13 cellular contexts compared by ENCODE assay signal in the genomic region with DNA sequence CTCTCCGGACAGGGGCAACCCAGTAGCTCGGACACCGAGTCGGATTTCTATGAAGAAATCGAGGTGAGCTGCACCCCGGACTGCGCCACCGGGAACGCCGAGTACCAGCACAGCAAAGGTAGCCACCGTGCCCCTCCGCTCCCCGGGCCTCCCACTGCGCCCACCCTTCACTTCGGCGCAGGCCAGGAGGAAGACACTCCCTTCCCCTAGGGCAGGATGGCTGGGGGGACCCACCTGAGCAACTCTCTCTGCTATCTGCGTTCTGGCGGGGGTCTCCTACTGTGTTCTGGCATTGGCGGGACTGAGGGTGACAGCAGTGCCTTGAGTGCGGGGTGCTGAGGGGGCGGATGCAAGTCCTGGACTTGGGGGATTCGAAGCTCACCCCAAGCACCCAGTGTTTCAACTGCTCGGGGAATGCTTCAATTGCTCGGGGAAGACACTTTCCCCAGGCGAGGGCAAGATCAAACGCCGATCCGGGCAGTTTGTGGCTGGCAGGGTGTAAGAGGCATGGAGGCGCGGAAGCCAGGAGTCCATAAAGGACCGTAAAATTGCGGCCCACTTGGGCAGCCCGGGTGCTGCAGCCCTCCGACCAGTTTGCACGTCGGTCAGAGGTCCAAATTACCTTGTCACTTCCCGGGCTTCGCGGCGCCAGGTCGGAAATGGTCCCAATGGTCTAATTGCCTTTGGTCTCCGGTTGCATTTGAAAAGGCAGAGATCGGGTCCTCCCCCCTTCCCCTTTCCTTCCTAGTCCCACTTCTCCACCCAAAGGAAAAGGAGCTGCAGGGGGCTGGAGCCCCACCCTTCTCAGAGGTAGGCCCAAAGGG. TPM values are rescaled to one million over a fixed set of nuclear protein-coding genes. Genes with fewer than 3 reads are reported as not detected.
A peak's percentile ranks its signal among the peaks of the same experiment; 100 is the strongest.
DNase-seq lines count a peak whose midpoint lies in the region; ATAC-seq and TF ChIP-seq lines count a peak whose summit lies in the region.
"Had no signal": no experiment of that assay in that cellular context is flagged by ENCODE, and none has a peak within 500 bp of the region (broad histone marks: within the 10 kb centered on the region; RNA-seq: fewer than 3 reads in every experiment).

No MANE protein-coding gene starts in this region.

- H3K9me3 Mint-ChIP-seq in stimulated activated naive CD8-positive, alpha-beta T cell treated with anti-CD3 and anti-CD28 coated beads, Interleukin-15, Interleukin-2, amounts not matched to agents 100 ng/mL and 50 ng/mL, for 24 hours = no peaks in the 10 kb centered on the region
- H3K9me3 Mint-ChIP-seq in nephron progenitor cell = no peaks in the 10 kb centered on the region
- no peaks in the 10 kb centered on the region for H3K9me3 Mint-ChIP-seq in activated T-helper 17 cell treated with anti-CD3 and anti-CD28 coated beads, Interleukin-2, amount 50 U/mL, for 72 hours

- H3K27ac Mint-ChIP-seq in stimulated activated naive CD8-positive, alpha-beta T cell treated with anti-CD3 and anti-CD28 coated beads, Interleukin-15, Interleukin-2, amounts not matched to agents 100 ng/mL and 50 ng/mL, for 24 hours = peak overlapping the region; percentile 72
- H3K27ac Mint-ChIP-seq in nephron progenitor cell = no peak overlapping the region
- no peak overlapping the region for H3K27ac Mint-ChIP-seq in activated T-helper 17 cell treated with anti-CD3 and anti-CD28 coated beads, Interleukin-2, amount 50 U/mL, for 72 hours

- H3K4me1 ChIP-seq in ascending aorta = peaks cover 6 to 21% of the 10 kb centered on the region in 2 donors

- no peaks in the 10 kb centered on the region for H3K9me3 ChIP-seq in ascending aorta

- H3K27me3 Mint-ChIP-seq in stimulated activated naive CD8-positive, alpha-beta T cell treated with anti-CD3 and anti-CD28 coated beads, Interleukin-15, Interleukin-2, amounts not matched to agents 100 ng/mL and 50 ng/mL, for 24 hours = peaks cover 91% of the 10 kb centered on the region
- peaks cover 95% of the 10 kb centered on the region for H3K27me3 Mint-ChIP-seq in nephron progenitor cell (ENCODE audit: low read depth, poor library complexity)
- H3K27me3 Mint-ChIP-seq in activated T-helper 17 cell treated with anti-CD3 and anti-CD28 coated beads, Interleukin-2, amount 50 U/mL, for 72 hours = peaks cover 62% of the 10 kb centered on the region

- no peaks in the 10 kb centered on the region for H3K36me3 Mint-ChIP-seq in stimulated activated naive CD8-positive, alpha-beta T cell treated with anti-CD3 and anti-CD28 coated beads, Interleukin-15, Interleukin-2, amounts not matched to agents 100 ng/mL and 50 ng/mL, for 24 hours (ENCODE audit: low read depth)
- H3K36me3 Mint-ChIP-seq in nephron progenitor cell (ENCODE audit: low read depth) = no peaks in the 10 kb centered on the region
- no peaks in the 10 kb centered on the region for H3K36me3 Mint-ChIP-seq in activated T-helper 17 cell treated with anti-CD3 and anti-CD28 coated beads, Interleukin-2, amount 50 U/mL, for 72 hours (ENCODE audit: low read depth)

- no peaks in the 10 kb centered on the region for H3K36me3 ChIP-seq in ascending aorta

- intact Hi-C loops in ascending aorta (cut with DNase I) = no loop called here

- ATAC-seq in stimulated activated naive CD8-positive, alpha-beta T cell treated with anti-CD3 and anti-CD28 coated beads, Interleukin-15, Interleukin-2, amounts not matched to agents 100 U/mL and 50 U/mL, for 24 hours = no peak
- no peak for ATAC-seq in activated T-helper 17 cell treated with anti-CD3 and anti-CD28 coated beads, Interleukin-2, amount 50 U/mL, for 72 hours (replicated peaks)
- no peak for ATAC-seq in GM19467 (IDR thresholded peaks at IDR 0.05; ENCODE audit: unreplicated experiment)

- H3K4me3 Mint-ChIP-seq in stimulated activated naive CD8-positive, alpha-beta T cell treated with anti-CD3 and anti-CD28 coated beads, Interleukin-15, Interleukin-2, amounts not matched to agents 100 ng/mL and 50 ng/mL, for 24 hours = no peak overlapping the region
- H3K4me3 Mint-ChIP-seq in nephron progenitor cell = peak overlapping the region; percentile 87
- H3K4me3 Mint-ChIP-seq in activated T-helper 17 cell treated with anti-CD3 and anti-CD28 coated beads, Interleukin-2, amount 50 U/mL, for 72 hours = no peak overlapping the region

- H3K4me3 ChIP-seq in ascending aorta = peak overlapping the region; percentile 44 to 49

- H3K27ac ChIP-seq in ascending aorta = no peak overlapping the region
- H3K27ac ChIP-seq: dorsolateral prefrontal cortex had no signal

- H3K4me1 Mint-ChIP-seq in stimulated activated naive CD8-positive, alpha-beta T cell treated with anti-CD3 and anti-CD28 coated beads, Interleukin-15, Interleukin-2, amounts not matched to agents 100 ng/mL and 50 ng/mL, for 24 hours (ENCODE audit: low read depth) = peaks cover 27% of the 10 kb centered on the region
- peaks cover 61% of the 10 kb centered on the region for H3K4me1 Mint-ChIP-seq in nephron progenitor cell
- peaks cover 5% of the 10 kb centered on the region for H3K4me1 Mint-ChIP-seq in activated T-helper 17 cell treated with anti-CD3 and anti-CD28 coated beads, Interleukin-2, amount 50 U/mL, for 72 hours

- peaks cover 52% of the 10 kb centered on the region for H3K27me3 ChIP-seq in ascending aorta

- TF ChIP-seq CTCF in ascending aorta (IDR thresholded peaks at IDR 0.05) = no peak
- TF ChIP-seq CTCF in nephron progenitor cell (IDR thresholded peaks at IDR 0.05) = no peak

- DNase-seq in stimulated activated naive CD8-positive, alpha-beta T cell treated with anti-CD3 and anti-CD28 coated beads, Interleukin-15, Interleukin-2, amounts not matched to agents 100 U/mL and 50 U/mL, for 24 hours = no peak
- no peak for DNase-seq in ascending aorta (ENCODE audit: low spot score in 2 of 2)
- DNase-seq in nephron progenitor cell = peak; percentile 45
- no peak for DNase-seq in SW480 (ENCODE audit: low spot score)
- no peak for DNase-seq in NCI-H524 treated with DMSO at 0.1 percent for 48 hours (lab: John Stamatoyannopoulos, UW)
- DNase-seq: dorsolateral prefrontal cortex; head of caudate nucleus; NCI-H1417 treated with DMSO at 0.1 percent for 48 hours; stimulated activated CD4-positive, alpha-beta T cell treated with anti-CD3 and anti-CD28 coated beads, Interleukin-12 subunit alpha, Interleukin-12 subunit beta, amount 100 ng/mL, for 4 hours had no signal

RNA-seq across cellular contexts. Expression of gene EVX1, which starts 0.9 kb away (rescaled TPM):
- not detected for total RNA-seq in ascending aorta
- not detected for total RNA-seq in activated T-helper 17 cell treated with anti-CD3 and anti-CD28 coated beads, Interleukin-2, amount 50 U/mL, for 72 hours
- total RNA-seq: mononuclear cell had no signal

RNA-seq across cellular contexts. Expression of gene HOXA13, which starts 43.7 kb away (rescaled TPM):
- not detected for total RNA-seq in ascending aorta
- total RNA-seq in activated T-helper 17 cell treated with anti-CD3 and anti-CD28 coated beads, Interleukin-2, amount 50 U/mL, for 72 hours = not detected

RNA-seq across cellular contexts. Expression of gene HOXA11, which starts 58.5 kb away (rescaled TPM):
- not detected for total RNA-seq in ascending aorta
- total RNA-seq in activated T-helper 17 cell treated with anti-CD3 and anti-CD28 coated beads, Interleukin-2, amount 50 U/mL, for 72 hours = not detected
- total RNA-seq: dorsolateral prefrontal cortex, mononuclear cell had no signal
